1 cellular context compared by ENCODE assay signal in the genomic region with DNA sequence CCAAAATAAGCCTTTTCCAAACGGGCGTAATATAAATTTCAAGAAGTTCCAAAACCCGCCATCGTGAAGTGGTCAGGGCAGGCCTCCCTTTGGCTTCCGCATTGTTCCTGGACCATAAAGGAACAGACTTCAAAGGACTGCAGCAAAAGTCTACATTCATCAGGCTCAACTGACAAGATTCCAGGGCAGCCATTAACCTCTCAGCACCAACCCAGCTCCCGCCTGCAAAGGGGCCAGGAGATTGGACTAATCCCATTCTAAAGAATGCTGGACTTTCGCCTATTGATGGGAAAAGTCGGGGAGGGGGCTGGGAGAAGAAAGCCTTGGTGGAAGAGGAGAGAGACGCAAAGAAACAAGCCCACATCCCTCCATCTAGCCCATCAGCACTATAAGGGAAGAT.
TF ChIP-seq lines count a peak whose summit lies in the region.

No MANE protein-coding gene starts in this region.

TF ChIP-seq in GM23338, 12 proteins besides CTCF, POLR2A, EP300 and RAD21 (continued from another document):
- TF ChIP-seq, protein P1, sequence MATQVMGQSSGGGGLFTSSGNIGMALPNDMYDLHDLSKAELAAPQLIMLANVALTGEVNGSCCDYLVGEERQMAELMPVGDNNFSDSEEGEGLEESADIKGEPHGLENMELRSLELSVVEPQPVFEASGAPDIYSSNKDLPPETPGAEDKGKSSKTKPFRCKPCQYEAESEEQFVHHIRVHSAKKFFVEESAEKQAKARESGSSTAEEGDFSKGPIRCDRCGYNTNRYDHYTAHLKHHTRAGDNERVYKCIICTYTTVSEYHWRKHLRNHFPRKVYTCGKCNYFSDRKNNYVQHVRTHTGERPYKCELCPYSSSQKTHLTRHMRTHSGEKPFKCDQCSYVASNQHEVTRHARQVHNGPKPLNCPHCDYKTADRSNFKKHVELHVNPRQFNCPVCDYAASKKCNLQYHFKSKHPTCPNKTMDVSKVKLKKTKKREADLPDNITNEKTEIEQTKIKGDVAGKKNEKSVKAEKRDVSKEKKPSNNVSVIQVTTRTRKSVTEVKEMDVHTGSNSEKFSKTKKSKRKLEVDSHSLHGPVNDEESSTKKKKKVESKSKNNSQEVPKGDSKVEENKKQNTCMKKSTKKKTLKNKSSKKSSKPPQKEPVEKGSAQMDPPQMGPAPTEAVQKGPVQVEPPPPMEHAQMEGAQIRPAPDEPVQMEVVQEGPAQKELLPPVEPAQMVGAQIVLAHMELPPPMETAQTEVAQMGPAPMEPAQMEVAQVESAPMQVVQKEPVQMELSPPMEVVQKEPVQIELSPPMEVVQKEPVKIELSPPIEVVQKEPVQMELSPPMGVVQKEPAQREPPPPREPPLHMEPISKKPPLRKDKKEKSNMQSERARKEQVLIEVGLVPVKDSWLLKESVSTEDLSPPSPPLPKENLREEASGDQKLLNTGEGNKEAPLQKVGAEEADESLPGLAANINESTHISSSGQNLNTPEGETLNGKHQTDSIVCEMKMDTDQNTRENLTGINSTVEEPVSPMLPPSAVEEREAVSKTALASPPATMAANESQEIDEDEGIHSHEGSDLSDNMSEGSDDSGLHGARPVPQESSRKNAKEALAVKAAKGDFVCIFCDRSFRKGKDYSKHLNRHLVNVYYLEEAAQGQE (IDR thresholded peaks at IDR 0.05; ENCODE audit: unreplicated experiment) = no peak
- TF ChIP-seq, protein P2, sequence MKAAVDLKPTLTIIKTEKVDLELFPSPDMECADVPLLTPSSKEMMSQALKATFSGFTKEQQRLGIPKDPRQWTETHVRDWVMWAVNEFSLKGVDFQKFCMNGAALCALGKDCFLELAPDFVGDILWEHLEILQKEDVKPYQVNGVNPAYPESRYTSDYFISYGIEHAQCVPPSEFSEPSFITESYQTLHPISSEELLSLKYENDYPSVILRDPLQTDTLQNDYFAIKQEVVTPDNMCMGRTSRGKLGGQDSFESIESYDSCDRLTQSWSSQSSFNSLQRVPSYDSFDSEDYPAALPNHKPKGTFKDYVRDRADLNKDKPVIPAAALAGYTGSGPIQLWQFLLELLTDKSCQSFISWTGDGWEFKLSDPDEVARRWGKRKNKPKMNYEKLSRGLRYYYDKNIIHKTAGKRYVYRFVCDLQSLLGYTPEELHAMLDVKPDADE (IDR thresholded peaks at IDR 0.05) = no peak
- TF ChIP-seq EZH2 (IDR thresholded peaks at IDR 0.05; ENCODE audit: low read depth, unreplicated experiment) = no peak
